ENCODE assay signal across 8 cellular contexts in the genomic region with DNA sequence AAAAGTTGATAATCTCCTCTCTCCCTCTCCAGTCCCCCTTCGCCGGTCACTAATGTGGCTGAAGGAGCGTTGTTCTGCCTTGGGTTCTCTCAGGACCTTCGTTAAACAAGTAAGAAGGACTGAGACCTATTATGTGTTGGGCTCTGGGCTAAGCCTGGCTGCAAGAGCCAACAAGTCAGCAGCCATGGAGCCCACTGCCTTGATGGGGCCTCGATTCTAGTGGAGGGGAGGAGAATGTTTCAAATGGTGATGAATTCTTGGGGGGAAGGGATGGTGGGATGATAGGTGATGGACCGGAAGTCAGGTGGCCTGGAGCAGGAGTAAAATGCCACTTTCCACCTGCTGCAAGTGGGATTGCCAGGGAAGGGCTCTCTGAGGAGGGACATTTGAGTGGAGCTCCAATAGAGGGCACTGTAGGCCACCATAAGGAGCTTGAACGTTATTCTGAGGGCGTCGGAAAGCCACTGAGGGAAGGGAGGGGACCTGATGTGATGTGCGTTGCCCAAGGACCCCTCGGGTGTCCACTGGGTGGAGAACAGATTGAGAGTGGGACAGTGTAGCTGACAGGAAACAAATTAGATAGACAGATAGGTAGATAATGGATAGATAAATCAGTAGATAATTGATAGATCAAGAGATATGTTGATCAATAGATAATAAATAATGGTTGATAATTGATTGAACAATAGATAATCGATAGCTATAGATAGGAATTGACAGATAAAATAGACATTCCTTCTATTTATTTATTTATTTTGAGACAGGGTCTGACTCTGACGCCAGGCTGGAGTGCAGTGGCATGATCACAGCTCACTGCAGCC. TPM values are rescaled to one million over a fixed set of nuclear protein-coding genes. Genes with fewer than 3 reads are reported as not detected.
DNase-seq lines count a peak whose midpoint lies in the region; ATAC-seq and TF ChIP-seq lines count a peak whose summit lies in the region.

No MANE protein-coding gene starts in this region.

- H3K27me3 ChIP-seq in gastroesophageal sphincter = peaks cover 6% of the 10 kb centered on the region

- no peaks in the 10 kb centered on the region for H3K36me3 ChIP-seq in gastroesophageal sphincter

- POLR2A ChIA-PET in WTC11 (lab: Charles Lee) = no interaction called here

- H3K9me3 Mint-ChIP-seq in WTC11 = no peaks in the 10 kb centered on the region

- H3K36me3 Mint-ChIP-seq in WTC11 = no peaks in the 10 kb centered on the region

- DNase-seq in AG09309 (ENCODE audit: low read depth) (no peak), GM12865 (ENCODE audit: low read depth) (peak; percentile 63), NCI-H2171 treated with DMSO at 0.1 percent for 48 hours (lab: John Stamatoyannopoulos, UW) (peak; percentile 79), WTC11 (ENCODE audit: low spot score) (peak; percentile 70), retina (peak; percentile 60)
- no peak for DNase-seq in NK-92 treated with Interleukin-12 subunit alpha and Interleukin-12 subunit beta, amount 100 ng/mL, for 24 hours (lab: John Stamatoyannopoulos, UW)

- no peak for TF ChIP-seq EP300 in gastroesophageal sphincter (IDR thresholded peaks at IDR 0.05)

- no peak overlapping the region for H3K4me3 Mint-ChIP-seq in WTC11

- no peak overlapping the region for H3K27ac Mint-ChIP-seq in WTC11

- H3K4me3 ChIP-seq in AG09309 (ENCODE audit: control insufficient read depth, low read depth, low read length) = no peak overlapping the region
- H3K4me3 ChIP-seq in GM12865 (ENCODE audit: low read depth, low read length) = no peak overlapping the region
- no peak overlapping the region for H3K4me3 ChIP-seq in gastroesophageal sphincter

- peaks cover 13% of the 10 kb centered on the region for H3K4me1 Mint-ChIP-seq in WTC11

- peaks cover 8% of the 10 kb centered on the region for H3K27me3 Mint-ChIP-seq in WTC11 (ENCODE audit: low read depth)

- TF ChIP-seq CTCF in AG09309 (IDR thresholded peaks at IDR 0.05; ENCODE audit: control insufficient read depth, insufficient read depth, low read depth, low read length, missing control alignments) (peak; percentile 73), GM12865 (IDR thresholded peaks at IDR 0.05; ENCODE audit: insufficient read depth, low read depth, low read length, missing control alignments) (peak; percentile 63), WTC11 (IDR thresholded peaks at IDR 0.05) (0 out of 2 replicates have a peak, but pooled peaks have one; percentile 49), gastroesophageal sphincter (IDR thresholded peaks at IDR 0.05) (peak; percentile 16 to 65 (median 48))

- ATAC-seq in WTC11 = peak; percentile 75
- no peak for ATAC-seq in gastroesophageal sphincter
- ATAC-seq in GM19324 (IDR thresholded peaks at IDR 0.05; ENCODE audit: low FRiP score, unreplicated experiment) = no peak

- peaks cover 0 to 10% (median 0%) of the 10 kb centered on the region in 3 donors for H3K4me1 ChIP-seq in gastroesophageal sphincter

- no peak overlapping the region for H3K27ac ChIP-seq in gastroesophageal sphincter

- CTCF ChIA-PET in WTC11 (lab: Charles Lee) = interaction anchor here (0.5 to 4.2 kb wide), 62 partner anchors 8 to 441 kb away, joined by 3 to 129 read pairs (median 6); a partner anchor contains a TSS

- no peaks in the 10 kb centered on the region for H3K9me3 ChIP-seq in gastroesophageal sphincter

- WGBS in gastroesophageal sphincter (ENCODE audit: low coverage in 1 of 2), 2 donors = 21 to 24% methylated on average over 10 of the region's 13 CpGs

- TF ChIP-seq POLR2A in gastroesophageal sphincter (IDR thresholded peaks at IDR 0.05) = no peak

TF ChIP-seq in WTC11, 78 proteins besides CTCF, POLR2A, EP300 and RAD21:
- TF ChIP-seq, protein P1, sequence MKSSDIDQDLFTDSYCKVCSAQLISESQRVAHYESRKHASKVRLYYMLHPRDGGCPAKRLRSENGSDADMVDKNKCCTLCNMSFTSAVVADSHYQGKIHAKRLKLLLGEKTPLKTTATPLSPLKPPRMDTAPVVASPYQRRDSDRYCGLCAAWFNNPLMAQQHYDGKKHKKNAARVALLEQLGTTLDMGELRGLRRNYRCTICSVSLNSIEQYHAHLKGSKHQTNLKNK (CRISPR knock-in tag; IDR thresholded peaks at IDR 0.05) = no peak
- no peak for TF ChIP-seq ZNF232 (CRISPR knock-in tag; IDR thresholded peaks at IDR 0.05)

RNA-seq across cellular contexts. Expression of a gene that starts 18.3 kb away (rescaled TPM):
- total RNA-seq in WTC11 (2021) (2.3 to 3.4 TPM (median 2.4 TPM) in 3 replicates), gastroesophageal sphincter (10 to 100 TPM; 24.4 to 26.4 (median 25.0) TPM)

Comparison
In these comparisons a context has a peak if more than half of its experiments do, and no peak if none do; other contexts are left out.
1. DNase-seq: peak in GM12865 (single experiment), NCI-H2171 treated with DMSO at 0.1 percent for 48 hours (single experiment), WTC11 (single experiment) and retina (single experiment); none in AG09309 (single experiment) and NK-92 treated with Interleukin-12 subunit alpha and Interleukin-12 subunit beta, amount 100 ng/mL, for 24 hours (single experiment).
2. Peak in every context shown above with its lines, with median percentiles within 50 percentile points of each other: CTCF ChIP-seq.